Comparison of ENCODE assay signal across 1 cellular context in the genomic region with DNA sequence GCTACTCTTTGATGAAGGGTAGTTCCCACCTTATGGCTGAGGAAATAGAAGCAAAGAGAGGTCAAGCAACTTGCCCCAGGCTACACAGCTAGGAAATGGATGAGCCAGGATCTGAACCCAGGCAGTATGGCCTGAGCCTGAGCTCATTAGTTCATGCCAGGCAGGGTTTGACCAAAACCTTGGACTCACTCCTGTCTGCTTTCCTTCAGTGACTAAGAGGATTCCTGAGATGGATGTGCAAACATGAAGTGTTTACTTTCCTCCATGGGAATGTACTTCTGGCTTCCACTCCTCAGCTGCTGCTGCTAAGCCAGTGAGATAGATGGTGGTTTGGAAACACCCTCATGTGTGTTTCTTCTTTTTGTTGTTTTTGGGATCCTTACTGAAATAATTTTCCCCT.
A peak's percentile ranks its signal among the peaks of the same experiment; 100 is the strongest.
TF ChIP-seq lines count a peak whose summit lies in the region.

No MANE protein-coding gene starts in this region.

TF ChIP-seq in A549, 52 proteins besides CTCF, POLR2A, EP300 and RAD21 (continued from another document):
- TF ChIP-seq, protein P1, sequence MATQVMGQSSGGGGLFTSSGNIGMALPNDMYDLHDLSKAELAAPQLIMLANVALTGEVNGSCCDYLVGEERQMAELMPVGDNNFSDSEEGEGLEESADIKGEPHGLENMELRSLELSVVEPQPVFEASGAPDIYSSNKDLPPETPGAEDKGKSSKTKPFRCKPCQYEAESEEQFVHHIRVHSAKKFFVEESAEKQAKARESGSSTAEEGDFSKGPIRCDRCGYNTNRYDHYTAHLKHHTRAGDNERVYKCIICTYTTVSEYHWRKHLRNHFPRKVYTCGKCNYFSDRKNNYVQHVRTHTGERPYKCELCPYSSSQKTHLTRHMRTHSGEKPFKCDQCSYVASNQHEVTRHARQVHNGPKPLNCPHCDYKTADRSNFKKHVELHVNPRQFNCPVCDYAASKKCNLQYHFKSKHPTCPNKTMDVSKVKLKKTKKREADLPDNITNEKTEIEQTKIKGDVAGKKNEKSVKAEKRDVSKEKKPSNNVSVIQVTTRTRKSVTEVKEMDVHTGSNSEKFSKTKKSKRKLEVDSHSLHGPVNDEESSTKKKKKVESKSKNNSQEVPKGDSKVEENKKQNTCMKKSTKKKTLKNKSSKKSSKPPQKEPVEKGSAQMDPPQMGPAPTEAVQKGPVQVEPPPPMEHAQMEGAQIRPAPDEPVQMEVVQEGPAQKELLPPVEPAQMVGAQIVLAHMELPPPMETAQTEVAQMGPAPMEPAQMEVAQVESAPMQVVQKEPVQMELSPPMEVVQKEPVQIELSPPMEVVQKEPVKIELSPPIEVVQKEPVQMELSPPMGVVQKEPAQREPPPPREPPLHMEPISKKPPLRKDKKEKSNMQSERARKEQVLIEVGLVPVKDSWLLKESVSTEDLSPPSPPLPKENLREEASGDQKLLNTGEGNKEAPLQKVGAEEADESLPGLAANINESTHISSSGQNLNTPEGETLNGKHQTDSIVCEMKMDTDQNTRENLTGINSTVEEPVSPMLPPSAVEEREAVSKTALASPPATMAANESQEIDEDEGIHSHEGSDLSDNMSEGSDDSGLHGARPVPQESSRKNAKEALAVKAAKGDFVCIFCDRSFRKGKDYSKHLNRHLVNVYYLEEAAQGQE (IDR thresholded peaks at IDR 0.05) = no peak
- TF ChIP-seq RNF2 (IDR thresholded peaks at IDR 0.05; ENCODE audit: borderline replicate concordance, low read depth) (no peak), RARB (CRISPR knock-in tag; IDR thresholded peaks at IDR 0.05) (no peak), FOSL2 (IDR thresholded peaks at IDR 0.05) (peak; percentile 40; the same call in 1 of the 2 replicates), FOSL2 (CRISPR knock-in tag; IDR thresholded peaks at IDR 0.05) (peak; percentile 94), CBX2 (IDR thresholded peaks at IDR 0.05; ENCODE audit: borderline replicate concordance, low read depth) (no peak), POLR2AphosphoS2 (conservative IDR thresholded peaks at IDR 0.05; ENCODE audit: low read length) (no peak), SREBF2 (IDR thresholded peaks at IDR 0.05) (no peak), BHLHE40 (IDR thresholded peaks at IDR 0.05; ENCODE audit: low read depth, low read length) (no peak), NR3C1 (IDR thresholded peaks at IDR 0.05) (no peak), HOXA7 (CRISPR knock-in tag; IDR thresholded peaks at IDR 0.05) (no peak), RFX5 (IDR thresholded peaks at IDR 0.05) (no peak), JUN (IDR thresholded peaks at IDR 0.05) (peak; percentile 37 to 91; a peak in 3 of 5 replicates), PBX3 (IDR thresholded peaks at IDR 0.05) (peak; percentile 55; the same call in 1 of the 2 replicates), HEYL (CRISPR knock-in tag; IDR thresholded peaks at IDR 0.05) (no peak), MYC (IDR thresholded peaks at IDR 0.05; ENCODE audit: borderline replicate concordance, low read length) (no peak), PHF8 (IDR thresholded peaks at IDR 0.05; ENCODE audit: borderline replicate concordance, low read depth) (no peak), ZSCAN20 (CRISPR knock-in tag; IDR thresholded peaks at IDR 0.05) (peak; percentile 39), MAZ (IDR thresholded peaks at IDR 0.05; ENCODE audit: borderline replicate concordance, low read depth, low read length) (no peak), JUNB (IDR thresholded peaks at IDR 0.05) (peak; percentile 79), CBX8 (IDR thresholded peaks at IDR 0.05) (no peak)
- TF ChIP-seq, protein P2, sequence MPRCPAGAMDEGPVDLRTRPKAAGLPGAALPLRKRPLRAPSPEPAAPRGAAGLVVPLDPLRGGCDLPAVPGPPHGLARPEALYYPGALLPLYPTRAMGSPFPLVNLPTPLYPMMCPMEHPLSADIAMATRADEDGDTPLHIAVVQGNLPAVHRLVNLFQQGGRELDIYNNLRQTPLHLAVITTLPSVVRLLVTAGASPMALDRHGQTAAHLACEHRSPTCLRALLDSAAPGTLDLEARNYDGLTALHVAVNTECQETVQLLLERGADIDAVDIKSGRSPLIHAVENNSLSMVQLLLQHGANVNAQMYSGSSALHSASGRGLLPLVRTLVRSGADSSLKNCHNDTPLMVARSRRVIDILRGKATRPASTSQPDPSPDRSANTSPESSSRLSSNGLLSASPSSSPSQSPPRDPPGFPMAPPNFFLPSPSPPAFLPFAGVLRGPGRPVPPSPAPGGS (IDR thresholded peaks at IDR 0.05) = 0 out of 3 replicates have a peak, but pooled peaks have one; percentile 54
- TF ChIP-seq, protein P3, sequence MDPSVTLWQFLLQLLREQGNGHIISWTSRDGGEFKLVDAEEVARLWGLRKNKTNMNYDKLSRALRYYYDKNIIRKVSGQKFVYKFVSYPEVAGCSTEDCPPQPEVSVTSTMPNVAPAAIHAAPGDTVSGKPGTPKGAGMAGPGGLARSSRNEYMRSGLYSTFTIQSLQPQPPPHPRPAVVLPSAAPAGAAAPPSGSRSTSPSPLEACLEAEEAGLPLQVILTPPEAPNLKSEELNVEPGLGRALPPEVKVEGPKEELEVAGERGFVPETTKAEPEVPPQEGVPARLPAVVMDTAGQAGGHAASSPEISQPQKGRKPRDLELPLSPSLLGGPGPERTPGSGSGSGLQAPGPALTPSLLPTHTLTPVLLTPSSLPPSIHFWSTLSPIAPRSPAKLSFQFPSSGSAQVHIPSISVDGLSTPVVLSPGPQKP (IDR thresholded peaks at IDR 0.05; ENCODE audit: low read depth, low read length) = no peak
TF ChIP-seq in A549: peak in this region for 18.
